Comparison of ENCODE assay signal across 13 cellular contexts in the genomic region with DNA sequence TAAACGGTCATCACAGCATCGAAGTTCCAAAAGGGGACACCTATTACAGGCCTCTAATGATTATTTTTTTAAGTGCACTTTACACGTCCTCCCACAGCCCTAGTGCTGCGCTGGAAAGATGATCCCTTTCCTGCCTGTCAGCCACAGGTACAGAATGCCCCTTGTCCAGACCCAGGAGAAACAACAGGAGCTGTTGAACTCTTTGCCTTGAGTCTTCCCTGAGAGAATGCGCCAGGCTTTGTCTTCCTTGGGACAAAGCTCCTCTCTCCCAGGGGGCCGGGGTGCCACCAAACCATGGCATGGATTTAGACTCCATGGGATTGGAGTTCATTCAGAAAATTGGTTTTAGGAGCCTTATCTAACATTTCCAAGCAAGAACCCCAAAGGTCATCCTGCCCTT.
A peak's percentile ranks its signal among the peaks of the same experiment; 100 is the strongest.
DNase-seq lines count a peak whose midpoint lies in the region; ATAC-seq, FAIRE-seq and TF ChIP-seq lines count a peak whose summit lies in the region.
"Had no signal": no experiment of that assay in that cellular context is flagged by ENCODE, and none has a peak within 500 bp of the region (broad histone marks: within the 10 kb centered on the region; RNA-seq: fewer than 3 reads in every experiment).

No MANE protein-coding gene starts in this region.

- H3K9ac ChIP-seq in K562 (ENCODE audit: insufficient read depth in 1 of 2, low read depth in 2 of 2, low read length in 2 of 2) (no peak overlapping the region), mesendoderm (ENCODE audit: low read length) (peak overlapping the region; percentile 71)

- TF ChIP-seq EP300 in K562 (IDR thresholded peaks at IDR 0.05; ENCODE audit: low read length) (no peak), ovary (IDR thresholded peaks at IDR 0.05) (no peak)

- POLR2A ChIA-PET in K562 (lab: Yijun Ruan, JAX), result interaction anchor here (0.7 kb wide), 1 partner anchor 12 kb away, joined by 3 read pairs; no protein-coding TSS in a partner anchor

- 2% methylated on average over 6 of the region's 6 CpGs for WGBS in K562 (ENCODE audit: insufficient coverage, low coverage, missing lambda C conversion rate)
- no CpG with 5 or more reads among the region's 6 CpGs for WGBS in mesendoderm (ENCODE audit: extremely low coverage, insufficient coverage, low lambda C conversion rate)
- WGBS in ovary, 3 donors, result 45 to 48% (median 47%) methylated on average over 6 of the region's 6 CpGs

- H3K4me1 ChIP-seq in K562 (replicated peaks in 1 of 2; ENCODE audit: control insufficient read depth in 2 of 2, insufficient read depth in 2 of 2, low read length in 2 of 2), result no peaks in the 10 kb centered on the region
- peaks cover 4% of the 10 kb centered on the region for H3K4me1 ChIP-seq in mesendoderm (ENCODE audit: control insufficient read depth, low read depth, low read length)
- no peaks in the 10 kb centered on the region for H3K4me1 ChIP-seq in ovary (ENCODE audit: insufficient read depth)

- ATAC-seq in K562 (no peak), GM19455 (IDR thresholded peaks at IDR 0.05; ENCODE audit: unreplicated experiment) (no peak)
- ATAC-seq: stimulated activated naive B cell treated with anti-CD40 and anti-IgM and Interleukin-4, amounts not matched to agents 10 μg/mL and 1 μg/mL and 100 μg/mL, for 72 hours; T-cell had no signal

- FAIRE-seq in K562 (lab: Jason Lieb, UNC), result no peak

- H3K4me2 ChIP-seq in K562 (ENCODE audit: insufficient read depth, low read length) (no peak overlapping the region), mesendoderm (ENCODE audit: low read length) (peak overlapping the region; percentile 66)

- peak overlapping the region; percentile 73 for H2BK5ac ChIP-seq in mesendoderm (ENCODE audit: low read length)

- H3K4ac ChIP-seq in mesendoderm (ENCODE audit: low read depth, low read length), result no peak overlapping the region

- no peak overlapping the region for H2AFZ ChIP-seq in K562 (ENCODE audit: low read depth, low read length)

- BruUV-seq in K562 (replicated peaks; lab: Mats Ljungman, UMichigan), result no TSS peak

- peak overlapping the region; percentile 6 for H4K8ac ChIP-seq in mesendoderm (ENCODE audit: low read depth, low read length)

- no peak overlapping the region for H2AK5ac ChIP-seq in mesendoderm (ENCODE audit: low read length)

- no peak overlapping the region for H2BK120ac ChIP-seq in mesendoderm (ENCODE audit: low read depth, low read length)

- TF ChIP-seq RAD21 in K562 (CRISPR knock-in tag; conservative IDR thresholded peaks at IDR 0.05 in 1 of 2, IDR thresholded peaks at IDR 0.05 in 1 of 2), result no peak

- H3K79me1 ChIP-seq in mesendoderm (ENCODE audit: low read length), result no peaks in the 10 kb centered on the region

- H3K56ac ChIP-seq in mesendoderm (ENCODE audit: low read length), result peak overlapping the region; percentile 86

- H3K36me3 ChIP-seq in K562 (ENCODE audit: control insufficient read depth, insufficient read depth, low read length) (no peaks in the 10 kb centered on the region), mesendoderm (ENCODE audit: control insufficient read depth, insufficient read depth, low read length) (no peaks in the 10 kb centered on the region), ovary (no peaks in the 10 kb centered on the region)

- H3K79me2 ChIP-seq in K562 (ENCODE audit: control insufficient read depth, insufficient read depth, low read length) (no peaks in the 10 kb centered on the region), mesendoderm (ENCODE audit: control insufficient read depth, insufficient read depth, low read length) (no peaks in the 10 kb centered on the region)

- H3K9me3 ChIP-seq in K562 (replicated peaks; ENCODE audit: control insufficient read depth, insufficient read depth, low read depth, low read length), result no peaks in the 10 kb centered on the region
- H3K9me3 ChIP-seq in ovary, result no peaks in the 10 kb centered on the region

- DNase-seq in ACHN (peak; percentile 6), NCI-H187 (lab: John Stamatoyannopoulos, UW) (peak; percentile 52 to 83), K562 (ENCODE audit: extremely low read depth in 1 of 4, low spot score in 3 of 4) (peak in 3 of 4 experiments; percentile 3 to 10 (median 9)), mesendoderm (peak; percentile 90), SHP77 (lab: John Stamatoyannopoulos, UW) (no peak), ovary (no peak)
- no peak for DNase-seq in stimulated activated CD4-positive, alpha-beta T cell treated with anti-CD3 and anti-CD28 coated beads, Interleukin-4, amount 100 ng/mL, for 24 hours
- DNase-seq: KBM-7; NCI-H1930; OCI-M1; stimulated activated naive B cell treated with anti-CD40 and anti-IgM and Interleukin-4, amounts not matched to agents 10 μg/mL and 1 μg/mL and 100 μg/mL, for 72 hours; T-cell had no signal

- no peaks in the 10 kb centered on the region for H4K20me1 ChIP-seq in K562 (replicated peaks; ENCODE audit: control insufficient read depth, insufficient read depth, low read length)

- no peak overlapping the region for H2BK15ac ChIP-seq in mesendoderm (replicated peaks; ENCODE audit: low read depth)

- no peak overlapping the region for H3K23ac ChIP-seq in mesendoderm (ENCODE audit: low read length)

- intact Hi-C loops in K562 (cut with micrococcal nuclease) (no loop called here), ovary (cut with DNase I) (no loop called here)

- no peak for TF ChIP-seq POLR2A in K562 (conservative IDR thresholded peaks at IDR 0.05)
- TF ChIP-seq POLR2A in ovary (IDR thresholded peaks at IDR 0.05), result no peak

- H3K4me3 ChIP-seq in K562 (no peak overlapping the region), mesendoderm (ENCODE audit: low read length) (no peak overlapping the region), ovary (no peak overlapping the region)

- H3K27me3 ChIP-seq in K562 (ENCODE audit: control insufficient read depth in 2 of 2, insufficient read depth in 2 of 2, low read length in 2 of 2), result no peaks in the 10 kb centered on the region
- H3K27me3 ChIP-seq in mesendoderm (ENCODE audit: insufficient read depth, low read length, poor library complexity), result no peaks in the 10 kb centered on the region
- H3K27me3 ChIP-seq in ovary, result no peaks in the 10 kb centered on the region

- in situ Hi-C loops in ACHN (cut with HindIII; ENCODE audit: low pct_ligation_motif_present, low pct_unique_long_range_greater_than_20kb, low sequenced_read_pairs) (no loop called here), K562 (cut with MboI) (no loop called here)

- CTCF ChIA-PET in K562 (lab: Yijun Ruan, JAX; ENCODE audit: low intra/inter-chr PET ratio), result no interaction called here

- no peak overlapping the region for H4K5ac ChIP-seq in mesendoderm (ENCODE audit: low read length)

- H3K27ac ChIP-seq in K562 (ENCODE audit: extremely low read depth, low read depth, low read length) (no peak overlapping the region), mesendoderm (ENCODE audit: low read depth, low read length) (peak overlapping the region; percentile 64), ovary (no peak overlapping the region)

- H3K9me1 ChIP-seq in K562 (ENCODE audit: control insufficient read depth, insufficient read depth, low read length), result no peaks in the 10 kb centered on the region

- TF ChIP-seq CTCF in K562 (IDR thresholded peaks at IDR 0.05 in 2 of 3, conservative IDR thresholded peaks at IDR 0.05 in 1 of 3; ENCODE audit: insufficient read depth in 2 of 3, low read depth in 1 of 3, low read length in 3 of 3), result no peak
- TF ChIP-seq CTCF in ovary (IDR thresholded peaks at IDR 0.05), result no peak

- H3K18ac ChIP-seq in mesendoderm (ENCODE audit: low read length), result peak overlapping the region; percentile 8

TF ChIP-seq in K562, 482 proteins besides CTCF, POLR2A, EP300 and RAD21 (continues in another document):
- TF ChIP-seq, protein P1, sequence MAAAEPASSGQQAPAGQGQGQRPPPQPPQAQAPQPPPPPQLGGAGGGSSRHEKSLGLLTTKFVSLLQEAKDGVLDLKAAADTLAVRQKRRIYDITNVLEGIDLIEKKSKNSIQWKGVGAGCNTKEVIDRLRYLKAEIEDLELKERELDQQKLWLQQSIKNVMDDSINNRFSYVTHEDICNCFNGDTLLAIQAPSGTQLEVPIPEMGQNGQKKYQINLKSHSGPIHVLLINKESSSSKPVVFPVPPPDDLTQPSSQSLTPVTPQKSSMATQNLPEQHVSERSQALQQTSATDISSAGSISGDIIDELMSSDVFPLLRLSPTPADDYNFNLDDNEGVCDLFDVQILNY (CRISPR knock-in tag; IDR thresholded peaks at IDR 0.05), result no peak
- TF ChIP-seq PCBP2 (IDR thresholded peaks at IDR 0.05; ENCODE audit: low read depth, low read length, poor library complexity, severe bottlenecking), result no peak
- TF ChIP-seq, protein P2, sequence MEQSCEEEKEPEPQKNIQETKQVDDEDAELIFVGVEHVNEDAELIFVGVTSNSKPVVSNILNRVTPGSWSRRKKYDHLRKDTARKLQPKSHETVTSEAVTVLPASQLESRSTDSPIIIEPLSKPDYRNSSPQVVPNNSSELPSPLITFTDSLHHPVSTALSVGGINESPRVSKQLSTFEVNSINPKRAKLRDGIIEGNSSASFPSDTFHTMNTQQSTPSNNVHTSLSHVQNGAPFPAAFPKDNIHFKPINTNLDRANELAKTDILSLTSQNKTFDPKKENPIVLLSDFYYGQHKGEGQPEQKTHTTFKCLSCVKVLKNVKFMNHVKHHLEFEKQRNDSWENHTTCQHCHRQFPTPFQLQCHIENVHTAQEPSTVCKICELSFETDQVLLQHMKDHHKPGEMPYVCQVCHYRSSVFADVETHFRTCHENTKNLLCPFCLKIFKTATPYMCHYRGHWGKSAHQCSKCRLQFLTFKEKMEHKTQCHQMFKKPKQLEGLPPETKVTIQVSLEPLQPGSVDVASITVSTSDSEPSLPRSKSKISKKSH (CRISPR knock-in tag; IDR thresholded peaks at IDR 0.05), result no peak
- TF ChIP-seq ZKSCAN3 (CRISPR knock-in tag; IDR thresholded peaks at IDR 0.05), result no peak

Comparison
In these comparisons a context has a peak if more than half of its experiments do, and no peak if none do; other contexts are left out.
1. DNase-seq: peak in ACHN (single experiment), NCI-H187 (2 of 2), K562 (3 of 4) and mesendoderm (single experiment); none in stimulated activated CD4-positive, alpha-beta T cell treated with anti-CD3 and anti-CD28 coated beads, Interleukin-4, amount 100 ng/mL, for 24 hours (single experiment), SHP77 (0 of 2) and ovary (0 of 5).